20 cellular contexts compared by ENCODE assay signal in genomic region chr15:29308299-29308698, GRCh38. TPM values are rescaled to one million over a fixed set of nuclear protein-coding genes. Genes with fewer than 3 reads are reported as not detected.
DNase-seq lines count a peak whose midpoint lies in the region; ATAC-seq, FAIRE-seq and TF ChIP-seq lines count a peak whose summit lies in the region.
"Had no signal": no experiment of that assay in that cellular context is flagged by ENCODE, and none has a peak within 500 bp of the region (broad histone marks: within the 10 kb centered on the region; RNA-seq: fewer than 3 reads in every experiment).

No MANE protein-coding gene starts in this region.

- peaks cover 41% of the 10 kb centered on the region for H3K4me1 Mint-ChIP-seq in stimulated activated memory B cell treated with anti-CD40 and anti-IgM and Interleukin-4, amounts not matched to agents 10 μg/mL and 1 μg/mL and 100 μg/mL, for 72 hours
- no peaks in the 10 kb centered on the region for H3K4me1 Mint-ChIP-seq in CD4-positive, alpha-beta T cell (ENCODE audit: low read depth)
- H3K4me1 Mint-ChIP-seq in activated T-cell treated with anti-CD3 and anti-CD28 coated beads, Interleukin-2, amount 50 U/mL, for 24 hours (ENCODE audit: low read depth), result no peaks in the 10 kb centered on the region
- H3K4me1 Mint-ChIP-seq: H9 had no signal

- H3K36me3 Mint-ChIP-seq in stimulated activated memory B cell treated with anti-CD40 and anti-IgM and Interleukin-4, amounts not matched to agents 10 μg/mL and 1 μg/mL and 100 μg/mL, for 72 hours, result no peaks in the 10 kb centered on the region
- H3K36me3 Mint-ChIP-seq in CD4-positive, alpha-beta T cell (ENCODE audit: low read depth), result no peaks in the 10 kb centered on the region
- no peaks in the 10 kb centered on the region for H3K36me3 Mint-ChIP-seq in activated T-cell treated with anti-CD3 and anti-CD28 coated beads, Interleukin-2, amount 50 U/mL, for 24 hours (ENCODE audit: low read depth)

- TF ChIP-seq RAD21 in K562 (CRISPR knock-in tag; conservative IDR thresholded peaks at IDR 0.05 in 1 of 2, IDR thresholded peaks at IDR 0.05 in 1 of 2), result no peak

- WGBS in K562 (ENCODE audit: insufficient coverage, low coverage, missing lambda C conversion rate), result 0% methylated on average over 7 of the region's 7 CpGs

- no peaks in the 10 kb centered on the region for H3K9me1 ChIP-seq in K562 (ENCODE audit: control insufficient read depth, insufficient read depth, low read length)

- CTCF ChIA-PET in K562 (lab: Yijun Ruan, JAX; ENCODE audit: low intra/inter-chr PET ratio), result no interaction called here
- CTCF ChIA-PET in CD4-positive, alpha-beta T cell (lab: Charles Lee), result no interaction called here

- BruUV-seq in K562 (replicated peaks; lab: Mats Ljungman, UMichigan), result no TSS peak

- no peak overlapping the region for H2AFZ ChIP-seq in K562 (ENCODE audit: low read depth, low read length)

- H3K27me3 ChIP-seq in K562 (ENCODE audit: control insufficient read depth in 2 of 2, insufficient read depth in 2 of 2, low read length in 2 of 2), result peaks cover 0 to 29% of the 10 kb centered on the region in 2 experiments; a peak in 4 of 5 replicates
- H3K27me3 ChIP-seq in CD4-positive, alpha-beta T cell (ENCODE audit: control insufficient read depth, insufficient read depth, low read length), result no peaks in the 10 kb centered on the region

- FAIRE-seq in K562 (lab: Jason Lieb, UNC), result no peak
- FAIRE-seq: A204.1, D721Med, GM18507, H1, HTR-8/SVneo had no signal

- H3K27ac ChIP-seq in K562 (ENCODE audit: extremely low read depth, low read depth, low read length), result no peak overlapping the region
- no peak overlapping the region for H3K27ac ChIP-seq in CD4-positive, alpha-beta T cell (ENCODE audit: low read depth, low read length)

- no peaks in the 10 kb centered on the region for H4K20me1 ChIP-seq in K562 (replicated peaks; ENCODE audit: control insufficient read depth, insufficient read depth, low read length)

- H3K4me1 ChIP-seq in K562 (replicated peaks in 1 of 2; ENCODE audit: control insufficient read depth in 2 of 2, insufficient read depth in 2 of 2, low read length in 2 of 2), result no peaks in the 10 kb centered on the region
- H3K4me1 ChIP-seq: BE2C, Caco-2 had no signal

- H3K4me3 ChIP-seq in K562, result no peak overlapping the region

- ATAC-seq in GM18498 (IDR thresholded peaks at IDR 0.05; ENCODE audit: unreplicated experiment) (peak; percentile 45), K562 (no peak)
- ATAC-seq in stimulated activated memory B cell treated with anti-CD40 and anti-IgM and Interleukin-4, amounts not matched to agents 10 μg/mL and 1 μg/mL and 100 μg/mL, for 72 hours, result no peak
- ATAC-seq in CD4-positive, alpha-beta T cell (ENCODE audit: poor library complexity), result no peak

- no peak for TF ChIP-seq EP300 in K562 (IDR thresholded peaks at IDR 0.05; ENCODE audit: low read length)

- no peaks in the 10 kb centered on the region for H3K36me3 ChIP-seq in K562 (ENCODE audit: control insufficient read depth, insufficient read depth, low read length)
- H3K36me3 ChIP-seq: BE2C had no signal

- H3K79me2 ChIP-seq in K562 (ENCODE audit: control insufficient read depth, insufficient read depth, low read length), result no peaks in the 10 kb centered on the region

- no peak for DNase-seq in K562 (ENCODE audit: extremely low read depth in 1 of 4, low spot score in 3 of 4)
- no peak for DNase-seq in CD4-positive, alpha-beta T cell
- no peak for DNase-seq in stimulated activated CD4-positive, alpha-beta T cell treated with anti-CD3 and anti-CD28 coated beads, Interleukin-4, amount 100 ng/mL, for 24 hours
- no peak for DNase-seq in activated T-cell treated with anti-CD3 and anti-CD28 coated beads, Interleukin-2, amount 50 U/mL, for 24 hours
- DNase-seq: ACHN; BE2C; C1 segment of cervical spinal cord; Caco-2; CD4-positive, CD25-positive, alpha-beta regulatory T cell; GDM1; H9; IMR-90; KBM-7 had no signal

- H3K9me3 Mint-ChIP-seq in stimulated activated memory B cell treated with anti-CD40 and anti-IgM and Interleukin-4, amounts not matched to agents 10 μg/mL and 1 μg/mL and 100 μg/mL, for 72 hours, result peaks cover 3% of the 10 kb centered on the region
- H3K9me3 Mint-ChIP-seq in CD4-positive, alpha-beta T cell, result no peaks in the 10 kb centered on the region
- no peaks in the 10 kb centered on the region for H3K9me3 Mint-ChIP-seq in activated T-cell treated with anti-CD3 and anti-CD28 coated beads, Interleukin-2, amount 50 U/mL, for 24 hours
- H3K9me3 Mint-ChIP-seq: H9 had no signal

- no peak overlapping the region for H3K9ac ChIP-seq in K562 (ENCODE audit: insufficient read depth in 1 of 2, low read depth in 2 of 2, low read length in 2 of 2)

- H3K4me3 Mint-ChIP-seq in stimulated activated memory B cell treated with anti-CD40 and anti-IgM and Interleukin-4, amounts not matched to agents 10 μg/mL and 1 μg/mL and 100 μg/mL, for 72 hours, result no peak overlapping the region
- no peak overlapping the region for H3K4me3 Mint-ChIP-seq in CD4-positive, alpha-beta T cell
- H3K4me3 Mint-ChIP-seq in activated T-cell treated with anti-CD3 and anti-CD28 coated beads, Interleukin-2, amount 50 U/mL, for 24 hours, result no peak overlapping the region
- H3K4me3 Mint-ChIP-seq: CD4-positive, CD25-positive, alpha-beta regulatory T cell; H9 had no signal

- in situ Hi-C loops in K562 (cut with MboI), result no loop called here

- no peak for TF ChIP-seq CTCF in K562 (IDR thresholded peaks at IDR 0.05 in 2 of 3, conservative IDR thresholded peaks at IDR 0.05 in 1 of 3; ENCODE audit: insufficient read depth in 2 of 3, low read depth in 1 of 3, low read length in 3 of 3)
- no peak for TF ChIP-seq CTCF in CD4-positive, alpha-beta T cell (IDR thresholded peaks at IDR 0.05)

- H3K4me2 ChIP-seq in K562 (ENCODE audit: insufficient read depth, low read length), result no peak overlapping the region

- H3K27me3 Mint-ChIP-seq in stimulated activated memory B cell treated with anti-CD40 and anti-IgM and Interleukin-4, amounts not matched to agents 10 μg/mL and 1 μg/mL and 100 μg/mL, for 72 hours, result peaks cover 13% of the 10 kb centered on the region
- H3K27me3 Mint-ChIP-seq in CD4-positive, alpha-beta T cell, result peaks cover 15% of the 10 kb centered on the region
- peaks cover 12% of the 10 kb centered on the region for H3K27me3 Mint-ChIP-seq in activated T-cell treated with anti-CD3 and anti-CD28 coated beads, Interleukin-2, amount 50 U/mL, for 24 hours

- no peak for TF ChIP-seq POLR2A in K562 (conservative IDR thresholded peaks at IDR 0.05)

- no peaks in the 10 kb centered on the region for H3K9me3 ChIP-seq in K562 (replicated peaks; ENCODE audit: control insufficient read depth, insufficient read depth, low read depth, low read length)
- H3K9me3 ChIP-seq in CD4-positive, alpha-beta T cell (ENCODE audit: control insufficient read depth, low read length), result no peaks in the 10 kb centered on the region
- H3K9me3 ChIP-seq: BE2C, Caco-2 had no signal

- intact Hi-C loops in K562 (cut with micrococcal nuclease), result no loop called here
- intact Hi-C loops in CD4-positive, alpha-beta T cell (cut with DNase I, micrococcal nuclease), result no loop called here

- H3K27ac Mint-ChIP-seq in stimulated activated memory B cell treated with anti-CD40 and anti-IgM and Interleukin-4, amounts not matched to agents 10 μg/mL and 1 μg/mL and 100 μg/mL, for 72 hours, result peak overlapping the region; percentile 86
- H3K27ac Mint-ChIP-seq in CD4-positive, alpha-beta T cell, result no peak overlapping the region
- no peak overlapping the region for H3K27ac Mint-ChIP-seq in activated T-cell treated with anti-CD3 and anti-CD28 coated beads, Interleukin-2, amount 50 U/mL, for 24 hours
- H3K27ac Mint-ChIP-seq: CD4-positive, CD25-positive, alpha-beta regulatory T cell; H9 had no signal

- POLR2A ChIA-PET in K562 (lab: Yijun Ruan, JAX), result no interaction called here
- POLR2A ChIA-PET in CD4-positive, alpha-beta T cell (lab: Charles Lee), result no interaction called here

RNA-seq across cellular contexts. Expression of gene NSMCE3, which starts 38.7 kb away (rescaled TPM):
- 4.2 and 4.7 TPM in 2 replicates for total RNA-seq in K562 (2011; cell fraction: chromatin; rRNA removed; ENCODE audit: low replicate concordance)
- total RNA-seq in K562 (2011; cell fraction: nucleolus; rRNA removed), result 6.4 and 7.8 TPM in 2 replicates
- 6.1 and 6.6 TPM in 2 replicates for total RNA-seq in K562 (2011; cell fraction: nucleoplasm; rRNA removed)
- 8.4 and 8.7 TPM in 2 replicates for total RNA-seq in K562 (2014; rRNA removed)
- 4.9 and 5.4 TPM in 2 replicates for total RNA-seq in K562 (2014; rRNA removed; fragmentation: Illumina TruSeq; extraction: Trizol)
- 6.1 and 6.8 TPM in 2 replicates for total RNA-seq in K562 (2015; rRNA removed; fragmentation: Illumina TruSeq; extraction: Trizol)
- 5.2 and 5.6 TPM in 2 replicates for total RNA-seq in K562 (2021)
- 4.1 TPM in 2 replicates for polyA plus RNA-seq in K562 (2011; rRNA removed)
- 4.2 and 5.5 TPM in 2 replicates for polyA plus RNA-seq in K562 (2011; cell fraction: cytosol; rRNA removed)
- 2.9 and 3.7 TPM in 2 replicates for polyA plus RNA-seq in K562 (2011; cell fraction: nucleus; rRNA removed)
- 4.1 and 5.1 TPM in 2 replicates for polyA plus RNA-seq in K562 (2012)
- polyA plus RNA-seq in K562 (2014; fragmentation: Illumina TruSeq; extraction: Trizol), result 5.5 and 6.5 TPM in 2 replicates
- under 1 TPM; 0.92 to 0.93 TPM for polyA plus RNA-seq in K562 (2014; fragmentation: Nextera tagmentation; extraction: Ambion mirVana)
- polyA plus RNA-seq in K562 (2014; rRNA removed), result 6.2 and 6.5 TPM in 2 replicates
- polyA minus RNA-seq in K562 (2011; rRNA and poly(A)+ RNA removed), result 2.5 and 2.7 TPM in 2 replicates
- 2.2 and 2.9 TPM in 2 replicates for polyA minus RNA-seq in K562 (2011; cell fraction: cytosol; rRNA and poly(A)+ RNA removed)
- 1.6 and 3.8 TPM in 2 replicates for polyA minus RNA-seq in K562 (2011; cell fraction: nucleus; rRNA and poly(A)+ RNA removed)
- 10 to 100 TPM; 46.1 to 46.9 TPM for total RNA-seq in CD4-positive, alpha-beta T cell

Comparison
In these comparisons a context has a peak if more than half of its experiments do, and no peak if none do; other contexts are left out.
1. RNA of gene NSMCE3, which starts 38.7 kb away (total RNA-seq): 46.1 to 46.9 TPM in CD4-positive, alpha-beta T cell; 4.2 to 8.7 TPM in K562; every median in the first group is over 4 times any median in the second.